In the genomic region with DNA sequence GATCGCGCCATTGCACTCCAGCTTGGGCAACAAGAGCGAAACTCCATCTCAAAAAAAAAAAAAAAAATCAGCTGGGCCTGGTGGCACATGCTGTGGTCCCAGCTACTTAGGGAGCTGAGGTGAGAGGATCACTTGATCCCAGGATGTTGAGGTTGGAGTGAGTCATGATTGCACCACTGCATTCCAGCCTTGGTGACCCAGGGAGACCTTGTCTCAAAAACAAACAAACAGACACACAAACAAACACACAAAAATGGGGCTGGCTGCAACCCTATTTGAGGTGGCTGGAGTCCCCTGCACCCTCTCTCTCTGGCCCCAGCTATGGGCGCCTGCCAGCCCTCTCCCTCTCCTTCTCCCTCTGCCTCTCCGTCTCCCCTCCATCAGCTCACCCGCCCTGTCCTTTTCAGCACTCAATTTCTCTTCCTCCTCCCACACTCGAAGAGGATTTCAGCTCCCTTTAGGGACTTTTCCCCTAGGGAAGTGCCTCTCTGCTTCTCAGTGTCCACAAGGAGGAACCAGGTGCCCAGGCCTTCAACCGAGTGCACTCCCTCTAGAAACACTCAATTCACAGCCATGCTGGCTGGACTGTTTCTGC, we compare ENCODE assay signal across 1 cellular context.
A peak's percentile ranks its signal among the peaks of the same experiment; 100 is the strongest.
TF ChIP-seq lines count a peak whose summit lies in the region.

No MANE protein-coding gene starts in this region.

TF ChIP-seq in HepG2, 621 proteins besides CTCF, POLR2A, EP300 and RAD21 (continued from another document and continues in another):
- TF ChIP-seq, protein P1, sequence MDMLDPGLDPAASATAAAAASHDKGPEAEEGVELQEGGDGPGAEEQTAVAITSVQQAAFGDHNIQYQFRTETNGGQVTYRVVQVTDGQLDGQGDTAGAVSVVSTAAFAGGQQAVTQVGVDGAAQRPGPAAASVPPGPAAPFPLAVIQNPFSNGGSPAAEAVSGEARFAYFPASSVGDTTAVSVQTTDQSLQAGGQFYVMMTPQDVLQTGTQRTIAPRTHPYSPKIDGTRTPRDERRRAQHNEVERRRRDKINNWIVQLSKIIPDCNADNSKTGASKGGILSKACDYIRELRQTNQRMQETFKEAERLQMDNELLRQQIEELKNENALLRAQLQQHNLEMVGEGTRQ (IDR thresholded peaks at IDR 0.05; ENCODE audit: low read depth, low read length), result no peak
- TF ChIP-seq, protein P1 (CRISPR knock-in tag; IDR thresholded peaks at IDR 0.05; ENCODE audit: borderline replicate concordance), result no peak
- TF ChIP-seq NFRKB (IDR thresholded peaks at IDR 0.05), result no peak
- TF ChIP-seq ZNF3 (CRISPR knock-in tag; IDR thresholded peaks at IDR 0.05), result no peak
- no peak for TF ChIP-seq KLF15 (CRISPR knock-in tag; IDR thresholded peaks at IDR 0.05; ENCODE audit: borderline replicate concordance)
- TF ChIP-seq MYNN (CRISPR knock-in tag; IDR thresholded peaks at IDR 0.05; ENCODE audit: low read depth), result no peak
- TF ChIP-seq, protein P2, sequence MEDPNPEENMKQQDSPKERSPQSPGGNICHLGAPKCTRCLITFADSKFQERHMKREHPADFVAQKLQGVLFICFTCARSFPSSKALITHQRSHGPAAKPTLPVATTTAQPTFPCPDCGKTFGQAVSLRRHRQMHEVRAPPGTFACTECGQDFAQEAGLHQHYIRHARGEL (CRISPR knock-in tag; IDR thresholded peaks at IDR 0.05), result no peak
- TF ChIP-seq, protein P3, sequence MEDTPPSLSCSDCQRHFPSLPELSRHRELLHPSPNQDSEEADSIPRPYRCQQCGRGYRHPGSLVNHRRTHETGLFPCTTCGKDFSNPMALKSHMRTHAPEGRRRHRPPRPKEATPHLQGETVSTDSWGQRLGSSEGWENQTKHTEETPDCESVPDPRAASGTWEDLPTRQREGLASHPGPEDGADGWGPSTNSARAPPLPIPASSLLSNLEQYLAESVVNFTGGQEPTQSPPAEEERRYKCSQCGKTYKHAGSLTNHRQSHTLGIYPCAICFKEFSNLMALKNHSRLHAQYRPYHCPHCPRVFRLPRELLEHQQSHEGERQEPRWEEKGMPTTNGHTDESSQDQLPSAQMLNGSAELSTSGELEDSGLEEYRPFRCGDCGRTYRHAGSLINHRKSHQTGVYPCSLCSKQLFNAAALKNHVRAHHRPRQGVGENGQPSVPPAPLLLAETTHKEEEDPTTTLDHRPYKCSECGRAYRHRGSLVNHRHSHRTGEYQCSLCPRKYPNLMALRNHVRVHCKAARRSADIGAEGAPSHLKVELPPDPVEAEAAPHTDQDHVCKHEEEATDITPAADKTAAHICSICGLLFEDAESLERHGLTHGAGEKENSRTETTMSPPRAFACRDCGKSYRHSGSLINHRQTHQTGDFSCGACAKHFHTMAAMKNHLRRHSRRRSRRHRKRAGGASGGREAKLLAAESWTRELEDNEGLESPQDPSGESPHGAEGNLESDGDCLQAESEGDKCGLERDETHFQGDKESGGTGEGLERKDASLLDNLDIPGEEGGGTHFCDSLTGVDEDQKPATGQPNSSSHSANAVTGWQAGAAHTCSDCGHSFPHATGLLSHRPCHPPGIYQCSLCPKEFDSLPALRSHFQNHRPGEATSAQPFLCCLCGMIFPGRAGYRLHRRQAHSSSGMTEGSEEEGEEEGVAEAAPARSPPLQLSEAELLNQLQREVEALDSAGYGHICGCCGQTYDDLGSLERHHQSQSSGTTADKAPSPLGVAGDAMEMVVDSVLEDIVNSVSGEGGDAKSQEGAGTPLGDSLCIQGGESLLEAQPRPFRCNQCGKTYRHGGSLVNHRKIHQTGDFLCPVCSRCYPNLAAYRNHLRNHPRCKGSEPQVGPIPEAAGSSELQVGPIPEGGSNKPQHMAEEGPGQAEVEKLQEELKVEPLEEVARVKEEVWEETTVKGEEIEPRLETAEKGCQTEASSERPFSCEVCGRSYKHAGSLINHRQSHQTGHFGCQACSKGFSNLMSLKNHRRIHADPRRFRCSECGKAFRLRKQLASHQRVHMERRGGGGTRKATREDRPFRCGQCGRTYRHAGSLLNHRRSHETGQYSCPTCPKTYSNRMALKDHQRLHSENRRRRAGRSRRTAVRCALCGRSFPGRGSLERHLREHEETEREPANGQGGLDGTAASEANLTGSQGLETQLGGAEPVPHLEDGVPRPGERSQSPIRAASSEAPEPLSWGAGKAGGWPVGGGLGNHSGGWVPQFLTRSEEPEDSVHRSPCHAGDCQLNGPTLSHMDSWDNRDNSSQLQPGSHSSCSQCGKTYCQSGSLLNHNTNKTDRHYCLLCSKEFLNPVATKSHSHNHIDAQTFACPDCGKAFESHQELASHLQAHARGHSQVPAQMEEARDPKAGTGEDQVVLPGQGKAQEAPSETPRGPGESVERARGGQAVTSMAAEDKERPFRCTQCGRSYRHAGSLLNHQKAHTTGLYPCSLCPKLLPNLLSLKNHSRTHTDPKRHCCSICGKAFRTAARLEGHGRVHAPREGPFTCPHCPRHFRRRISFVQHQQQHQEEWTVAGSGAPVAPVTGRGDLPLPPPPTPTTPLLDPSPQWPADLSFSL (CRISPR knock-in tag; IDR thresholded peaks at IDR 0.05), result peak; percentile 68; the same call in 1 of the 2 replicates
- TF ChIP-seq SP5 (CRISPR knock-in tag; IDR thresholded peaks at IDR 0.05; ENCODE audit: borderline replicate concordance, low read depth), result no peak
- peak; percentile 59 for TF ChIP-seq MED1 (CRISPR knock-in tag; IDR thresholded peaks at IDR 0.05)
- no peak for TF ChIP-seq ZNF264 (CRISPR knock-in tag; IDR thresholded peaks at IDR 0.05)
- TF ChIP-seq, protein P4, sequence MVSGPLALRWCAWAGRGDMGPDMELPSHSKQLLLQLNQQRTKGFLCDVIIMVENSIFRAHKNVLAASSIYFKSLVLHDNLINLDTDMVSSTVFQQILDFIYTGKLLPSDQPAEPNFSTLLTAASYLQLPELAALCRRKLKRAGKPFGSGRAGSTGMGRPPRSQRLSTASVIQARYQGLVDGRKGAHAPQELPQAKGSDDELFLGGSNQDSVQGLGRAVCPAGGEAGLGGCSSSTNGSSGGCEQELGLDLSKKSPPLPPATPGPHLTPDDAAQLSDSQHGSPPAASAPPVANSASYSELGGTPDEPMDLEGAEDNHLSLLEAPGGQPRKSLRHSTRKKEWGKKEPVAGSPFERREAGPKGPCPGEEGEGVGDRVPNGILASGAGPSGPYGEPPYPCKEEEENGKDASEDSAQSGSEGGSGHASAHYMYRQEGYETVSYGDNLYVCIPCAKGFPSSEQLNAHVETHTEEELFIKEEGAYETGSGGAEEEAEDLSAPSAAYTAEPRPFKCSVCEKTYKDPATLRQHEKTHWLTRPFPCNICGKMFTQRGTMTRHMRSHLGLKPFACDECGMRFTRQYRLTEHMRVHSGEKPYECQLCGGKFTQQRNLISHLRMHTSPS (CRISPR knock-in tag; IDR thresholded peaks at IDR 0.05; ENCODE audit: low read depth), result no peak
- TF ChIP-seq, protein P5, sequence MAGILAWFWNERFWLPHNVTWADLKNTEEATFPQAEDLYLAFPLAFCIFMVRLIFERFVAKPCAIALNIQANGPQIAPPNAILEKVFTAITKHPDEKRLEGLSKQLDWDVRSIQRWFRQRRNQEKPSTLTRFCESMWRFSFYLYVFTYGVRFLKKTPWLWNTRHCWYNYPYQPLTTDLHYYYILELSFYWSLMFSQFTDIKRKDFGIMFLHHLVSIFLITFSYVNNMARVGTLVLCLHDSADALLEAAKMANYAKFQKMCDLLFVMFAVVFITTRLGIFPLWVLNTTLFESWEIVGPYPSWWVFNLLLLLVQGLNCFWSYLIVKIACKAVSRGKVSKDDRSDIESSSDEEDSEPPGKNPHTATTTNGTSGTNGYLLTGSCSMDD (CRISPR knock-in tag; IDR thresholded peaks at IDR 0.05), result no peak
- TF ChIP-seq, protein P6, sequence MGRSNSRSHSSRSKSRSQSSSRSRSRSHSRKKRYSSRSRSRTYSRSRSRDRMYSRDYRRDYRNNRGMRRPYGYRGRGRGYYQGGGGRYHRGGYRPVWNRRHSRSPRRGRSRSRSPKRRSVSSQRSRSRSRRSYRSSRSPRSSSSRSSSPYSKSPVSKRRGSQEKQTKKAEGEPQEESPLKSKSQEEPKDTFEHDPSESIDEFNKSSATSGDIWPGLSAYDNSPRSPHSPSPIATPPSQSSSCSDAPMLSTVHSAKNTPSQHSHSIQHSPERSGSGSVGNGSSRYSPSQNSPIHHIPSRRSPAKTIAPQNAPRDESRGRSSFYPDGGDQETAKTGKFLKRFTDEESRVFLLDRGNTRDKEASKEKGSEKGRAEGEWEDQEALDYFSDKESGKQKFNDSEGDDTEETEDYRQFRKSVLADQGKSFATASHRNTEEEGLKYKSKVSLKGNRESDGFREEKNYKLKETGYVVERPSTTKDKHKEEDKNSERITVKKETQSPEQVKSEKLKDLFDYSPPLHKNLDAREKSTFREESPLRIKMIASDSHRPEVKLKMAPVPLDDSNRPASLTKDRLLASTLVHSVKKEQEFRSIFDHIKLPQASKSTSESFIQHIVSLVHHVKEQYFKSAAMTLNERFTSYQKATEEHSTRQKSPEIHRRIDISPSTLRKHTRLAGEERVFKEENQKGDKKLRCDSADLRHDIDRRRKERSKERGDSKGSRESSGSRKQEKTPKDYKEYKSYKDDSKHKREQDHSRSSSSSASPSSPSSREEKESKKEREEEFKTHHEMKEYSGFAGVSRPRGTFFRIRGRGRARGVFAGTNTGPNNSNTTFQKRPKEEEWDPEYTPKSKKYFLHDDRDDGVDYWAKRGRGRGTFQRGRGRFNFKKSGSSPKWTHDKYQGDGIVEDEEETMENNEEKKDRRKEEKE (IDR thresholded peaks at IDR 0.05), result no peak
- no peak for TF ChIP-seq ZFP37 (CRISPR knock-in tag; IDR thresholded peaks at IDR 0.05; ENCODE audit: borderline replicate concordance)
- TF ChIP-seq KDM1A (CRISPR knock-in tag; IDR thresholded peaks at IDR 0.05), result peak; percentile 72; the same call in 1 of the 2 replicates
- TF ChIP-seq TCF7L2 (IDR thresholded peaks at IDR 0.05; ENCODE audit: low read depth, low read length), result no peak
- no peak for TF ChIP-seq MBD4 (IDR thresholded peaks at IDR 0.05; ENCODE audit: borderline replicate concordance, low read length)
- TF ChIP-seq ZNF317 (CRISPR knock-in tag; IDR thresholded peaks at IDR 0.05), result no peak
- no peak; the same call in 1 of the 2 replicates for TF ChIP-seq HOXD1 (CRISPR knock-in tag; IDR thresholded peaks at IDR 0.05)
- TF ChIP-seq NFYC (CRISPR knock-in tag; IDR thresholded peaks at IDR 0.05), result no peak
- TF ChIP-seq ETV5 (CRISPR knock-in tag; IDR thresholded peaks at IDR 0.05; ENCODE audit: borderline replicate concordance), result peak; percentile 58; the same call in 1 of the 2 replicates
- TF ChIP-seq IKZF4 (CRISPR knock-in tag; IDR thresholded peaks at IDR 0.05; ENCODE audit: borderline replicate concordance, low read depth, not compliant biosample characterization), result no peak
- TF ChIP-seq ZNF605 (CRISPR knock-in tag; IDR thresholded peaks at IDR 0.05), result peak; percentile 35; the same call in 1 of the 2 replicates
- TF ChIP-seq ZNF331 (CRISPR knock-in tag; IDR thresholded peaks at IDR 0.05), result no peak
- no peak for TF ChIP-seq U2AF2 (IDR thresholded peaks at IDR 0.05; ENCODE audit: low read depth, low read length)
- TF ChIP-seq, protein P7, sequence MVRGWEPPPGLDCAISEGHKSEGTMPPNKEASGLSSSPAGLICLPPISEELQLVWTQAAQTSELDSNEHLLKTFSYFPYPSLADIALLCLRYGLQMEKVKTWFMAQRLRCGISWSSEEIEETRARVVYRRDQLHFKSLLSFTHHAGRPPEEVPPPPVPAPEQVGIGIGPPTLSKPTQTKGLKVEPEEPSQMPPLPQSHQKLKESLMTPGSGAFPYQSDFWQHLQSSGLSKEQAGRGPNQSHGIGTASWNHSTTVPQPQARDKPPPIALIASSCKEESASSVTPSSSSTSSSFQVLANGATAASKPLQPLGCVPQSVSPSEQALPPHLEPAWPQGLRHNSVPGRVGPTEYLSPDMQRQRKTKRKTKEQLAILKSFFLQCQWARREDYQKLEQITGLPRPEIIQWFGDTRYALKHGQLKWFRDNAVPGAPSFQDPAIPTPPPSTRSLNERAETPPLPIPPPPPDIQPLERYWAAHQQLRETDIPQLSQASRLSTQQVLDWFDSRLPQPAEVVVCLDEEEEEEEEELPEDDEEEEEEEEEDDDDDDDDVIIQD (CRISPR knock-in tag; IDR thresholded peaks at IDR 0.05; ENCODE audit: low read depth), result no peak
- no peak for TF ChIP-seq POLR2G (IDR thresholded peaks at IDR 0.05; ENCODE audit: low read depth, low read length)
- TF ChIP-seq, protein P8, sequence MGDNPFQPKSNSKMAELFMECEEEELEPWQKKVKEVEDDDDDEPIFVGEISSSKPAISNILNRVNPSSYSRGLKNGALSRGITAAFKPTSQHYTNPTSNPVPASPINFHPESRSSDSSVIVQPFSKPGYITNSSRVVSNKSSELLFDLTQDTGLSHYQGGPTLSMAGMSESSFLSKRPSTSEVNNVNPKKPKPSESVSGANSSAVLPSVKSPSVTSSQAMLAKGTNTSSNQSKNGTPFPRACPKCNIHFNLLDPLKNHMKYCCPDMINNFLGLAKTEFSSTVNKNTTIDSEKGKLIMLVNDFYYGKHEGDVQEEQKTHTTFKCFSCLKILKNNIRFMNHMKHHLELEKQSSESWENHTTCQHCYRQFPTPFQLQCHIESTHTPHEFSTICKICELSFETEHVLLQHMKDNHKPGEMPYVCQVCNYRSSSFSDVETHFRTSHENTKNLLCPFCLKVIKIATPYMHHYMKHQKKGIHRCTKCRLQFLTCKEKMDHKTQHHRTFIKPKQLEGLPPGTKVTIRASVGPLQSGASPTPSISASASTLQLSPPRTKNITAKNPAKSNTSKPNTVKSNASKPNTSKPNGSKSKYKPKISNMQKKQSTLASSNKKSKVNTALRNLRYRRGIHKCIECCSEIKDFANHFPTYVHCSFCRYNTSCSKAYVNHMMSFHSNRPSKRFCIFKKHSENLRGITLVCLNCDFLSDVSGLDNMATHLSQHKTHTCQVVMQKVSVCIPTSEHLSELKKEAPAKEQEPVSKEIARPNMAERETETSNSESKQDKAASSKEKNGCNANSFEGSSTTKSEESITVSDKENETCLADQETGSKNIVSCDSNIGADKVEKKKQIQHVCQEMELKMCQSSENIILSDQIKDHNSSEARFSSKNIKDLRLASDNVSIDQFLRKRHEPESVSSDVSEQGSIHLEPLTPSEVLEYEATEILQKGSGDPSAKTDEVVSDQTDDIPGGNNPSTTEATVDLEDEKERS (CRISPR knock-in tag; IDR thresholded peaks at IDR 0.05), result no peak
- no peak for TF ChIP-seq KAT2B (IDR thresholded peaks at IDR 0.05; ENCODE audit: borderline replicate concordance, low read depth, low read length)
- TF ChIP-seq, protein P9, sequence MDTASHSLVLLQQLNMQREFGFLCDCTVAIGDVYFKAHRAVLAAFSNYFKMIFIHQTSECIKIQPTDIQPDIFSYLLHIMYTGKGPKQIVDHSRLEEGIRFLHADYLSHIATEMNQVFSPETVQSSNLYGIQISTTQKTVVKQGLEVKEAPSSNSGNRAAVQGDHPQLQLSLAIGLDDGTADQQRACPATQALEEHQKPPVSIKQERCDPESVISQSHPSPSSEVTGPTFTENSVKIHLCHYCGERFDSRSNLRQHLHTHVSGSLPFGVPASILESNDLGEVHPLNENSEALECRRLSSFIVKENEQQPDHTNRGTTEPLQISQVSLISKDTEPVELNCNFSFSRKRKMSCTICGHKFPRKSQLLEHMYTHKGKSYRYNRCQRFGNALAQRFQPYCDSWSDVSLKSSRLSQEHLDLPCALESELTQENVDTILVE (CRISPR knock-in tag; IDR thresholded peaks at IDR 0.05), result no peak
- TF ChIP-seq RBAK (CRISPR knock-in tag; IDR thresholded peaks at IDR 0.05), result no peak
- TF ChIP-seq ZNF746 (CRISPR knock-in tag; IDR thresholded peaks at IDR 0.05), result 0 out of 2 replicates have a peak, but pooled peaks have one; percentile 31
- TF ChIP-seq ZSCAN12 (CRISPR knock-in tag; IDR thresholded peaks at IDR 0.05), result no peak
- no peak for TF ChIP-seq EEA1 (CRISPR knock-in tag; IDR thresholded peaks at IDR 0.05; ENCODE audit: borderline replicate concordance)
- no peak for TF ChIP-seq KMT2A (CRISPR knock-in tag; IDR thresholded peaks at IDR 0.05)
- no peak for TF ChIP-seq ZNF33B (CRISPR knock-in tag; IDR thresholded peaks at IDR 0.05)
